Comparison of ENCODE assay signal across 22 cellular contexts in the genomic region with DNA sequence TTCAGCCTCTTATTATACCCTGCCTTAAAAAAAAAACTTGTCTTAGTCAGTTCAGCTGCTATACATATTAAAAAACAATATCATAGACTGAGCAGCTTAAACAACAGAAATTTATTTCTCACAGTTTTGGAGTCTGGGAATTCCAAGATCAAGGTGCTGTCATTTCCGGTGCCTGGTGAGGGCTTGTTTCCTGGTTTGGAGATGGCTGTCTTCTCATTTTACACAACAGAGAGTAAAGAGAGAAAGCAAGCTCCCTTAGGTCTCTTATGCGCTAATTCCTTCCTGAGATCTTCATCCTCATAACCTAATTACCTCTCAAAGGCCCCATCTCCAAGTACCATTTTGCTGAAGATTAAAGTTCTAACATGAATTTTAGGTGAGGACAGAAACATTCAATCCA.
A peak's percentile ranks its signal among the peaks of the same experiment; 100 is the strongest.
DNase-seq lines count a peak whose midpoint lies in the region; ATAC-seq, FAIRE-seq and TF ChIP-seq lines count a peak whose summit lies in the region.
"Had no signal": no experiment of that assay in that cellular context is flagged by ENCODE, and none has a peak within 500 bp of the region (broad histone marks: within the 10 kb centered on the region; RNA-seq: fewer than 3 reads in every experiment).

No MANE protein-coding gene starts in this region.

- DNase-seq in SK-N-SH (no peak), HT1080 (ENCODE audit: low read depth) (peak; percentile 16), endothelial cell of umbilical vein (ENCODE audit: low read depth, low spot score) (peak; percentile 54), AG08395 (ENCODE audit: low spot score) (no peak)
- DNase-seq: ACHN; Caco-2; CD4-positive, CD25-positive, alpha-beta regulatory T cell; CD8-positive, alpha-beta T cell; DMS153; DND-41 had no signal

- H3K9ac ChIP-seq in SK-N-SH, result no peak overlapping the region
- no peak overlapping the region for H3K9ac ChIP-seq in endothelial cell of umbilical vein (replicated peaks; ENCODE audit: extremely low read depth, insufficient read depth, low read length)
- H3K9ac ChIP-seq: BLaER1 had no signal

- TF ChIP-seq CTCF in SK-N-SH (IDR thresholded peaks at IDR 0.05), result no peak
- TF ChIP-seq CTCF in endothelial cell of umbilical vein (IDR thresholded peaks at IDR 0.05; ENCODE audit: extremely low read depth in 1 of 2, insufficient read depth in 1 of 2, low read depth in 1 of 2, low read length in 2 of 2), result no peak

- TF ChIP-seq RAD21 in SK-N-SH (IDR thresholded peaks at IDR 0.05; ENCODE audit: low read length), result no peak

- POLR2A ChIA-PET in SK-N-SH (lab: Yijun Ruan, JAX), result no interaction called here
- POLR2A ChIA-PET in endothelial cell of umbilical vein (lab: Charles Lee), result interaction anchor here (0.8 kb wide), 1 partner anchor 136 kb away, joined by 3 read pairs; no protein-coding TSS in a partner anchor

- H3K4me1 ChIP-seq in SK-N-SH (ENCODE audit: control insufficient read depth in 1 of 2, insufficient read depth in 2 of 2, low read depth in 1 of 2, low read length in 1 of 2) (peaks cover 7 to 37% of the 10 kb centered on the region in 2 experiments; a peak in 3 of 4 replicates), endothelial cell of umbilical vein (ENCODE audit: control insufficient read depth, extremely low read depth, insufficient read depth, low read length) (peaks cover 27% of the 10 kb centered on the region)
- H3K4me1 ChIP-seq: Caco-2 had no signal

- H3K36me3 ChIP-seq in SK-N-SH (replicated peaks in 1 of 2; ENCODE audit: control insufficient read depth in 1 of 2, insufficient read depth in 2 of 2, low read length in 1 of 2) (no peaks in the 10 kb centered on the region), endothelial cell of umbilical vein (ENCODE audit: control insufficient read depth in 2 of 2, extremely low read depth in 1 of 2, insufficient read depth in 2 of 2, low read length in 2 of 2) (no peaks in the 10 kb centered on the region)
- H3K36me3 ChIP-seq: BLaER1, HAP-1 had no signal

- H3K4me3 ChIP-seq in SK-N-SH (ENCODE audit: low read depth in 2 of 2, low read length in 1 of 2) (no peak overlapping the region), endothelial cell of umbilical vein (replicated peaks in 1 of 3; ENCODE audit: insufficient read depth in 1 of 3, low read depth in 1 of 3, low read length in 3 of 3) (no peak overlapping the region)
- H3K4me3 ChIP-seq: BLaER1, GM23338, HAP-1 had no signal

- no peaks in the 10 kb centered on the region for H3K27me3 ChIP-seq in SK-N-SH (ENCODE audit: insufficient read depth)
- H3K27me3 ChIP-seq in endothelial cell of umbilical vein (ENCODE audit: control insufficient read depth in 2 of 2, insufficient read depth in 2 of 2, low read length in 2 of 2), result no peaks in the 10 kb centered on the region
- H3K27me3 ChIP-seq: BLaER1 had no signal

- H3K79me2 ChIP-seq in SK-N-SH (ENCODE audit: insufficient read depth), result no peaks in the 10 kb centered on the region
- no peaks in the 10 kb centered on the region for H3K79me2 ChIP-seq in endothelial cell of umbilical vein (ENCODE audit: control insufficient read depth, insufficient read depth, low read length)

- H4K20me1 ChIP-seq in SK-N-SH (ENCODE audit: insufficient read depth), result no peaks in the 10 kb centered on the region
- H4K20me1 ChIP-seq in endothelial cell of umbilical vein (replicated peaks; ENCODE audit: control insufficient read depth, extremely low read depth, insufficient read depth, low read length), result no peaks in the 10 kb centered on the region
- H4K20me1 ChIP-seq: BLaER1 had no signal

- H3K9me3 ChIP-seq in SK-N-SH, result no peaks in the 10 kb centered on the region
- H3K9me3 ChIP-seq in endothelial cell of umbilical vein (replicated peaks; ENCODE audit: control insufficient read depth, insufficient read depth, low read length), result no peaks in the 10 kb centered on the region
- H3K9me3 ChIP-seq: BLaER1, Caco-2, HAP-1 had no signal

- no peak for ATAC-seq in SK-N-SH treated with all-trans-retinoic acid at 6 μM for 48 hours
- ATAC-seq in GM18502 (IDR thresholded peaks at IDR 0.05; ENCODE audit: poor library complexity, unreplicated experiment), result no peak
- ATAC-seq: CD8-positive, alpha-beta T cell; GM23338 had no signal

- no peak overlapping the region for H3K27ac ChIP-seq in SK-N-SH (ENCODE audit: low read depth in 2 of 2, low read length in 1 of 2)
- H3K27ac ChIP-seq in endothelial cell of umbilical vein (ENCODE audit: insufficient read depth, low read depth, low read length), result peak overlapping the region; percentile 45
- H3K27ac ChIP-seq: 22Rv1, BLaER1, C4-2B had no signal

- BruUV-seq in endothelial cell of umbilical vein (replicated peaks; lab: Mats Ljungman, UMichigan), result no TSS peak

- 85% methylated on average over 2 of the region's 2 CpGs for WGBS in SK-N-SH (ENCODE audit: low lambda C conversion rate)

- dilution Hi-C loops in endothelial cell of umbilical vein (cut with MboI; ENCODE audit: extremely low pct_ligation_motif_present, low sequenced_read_pairs), result no loop called here

- intact Hi-C loops in endothelial cell of umbilical vein (cut with micrococcal nuclease), result loop anchor here (5.0 to 10.0 kb wide), 3 partner anchors 378 to 1760 kb away; a partner anchor contains a TSS

- TF ChIP-seq POLR2A in endothelial cell of umbilical vein (IDR thresholded peaks at IDR 0.05; ENCODE audit: low read depth, low read length), result no peak

- H2AFZ ChIP-seq in SK-N-SH (ENCODE audit: low read depth) (peak overlapping the region; percentile 57; the same call in 1 of the 2 replicates), endothelial cell of umbilical vein (ENCODE audit: low read depth, low read length) (peak overlapping the region; percentile 60)
- H2AFZ ChIP-seq: GM23338 had no signal

- H3K9me1 ChIP-seq in endothelial cell of umbilical vein (replicated peaks; ENCODE audit: control insufficient read depth, extremely low read depth, insufficient read depth, low read length), result no peaks in the 10 kb centered on the region

- no peak overlapping the region for H3K4me2 ChIP-seq in SK-N-SH
- peak overlapping the region; percentile 32 for H3K4me2 ChIP-seq in endothelial cell of umbilical vein (ENCODE audit: insufficient read depth, low read length)
- H3K4me2 ChIP-seq: BLaER1, GM23338 had no signal

- no peak for TF ChIP-seq EP300 in SK-N-SH (IDR thresholded peaks at IDR 0.05; ENCODE audit: borderline replicate concordance in 1 of 2, low read depth in 1 of 2, low read length in 1 of 2)

- peak; percentile 59 for FAIRE-seq in endothelial cell of umbilical vein (lab: Jason Lieb, UNC)
- FAIRE-seq: A204.1, G401.6, GM12892, GM18507, H54 had no signal

- H3K9me2 ChIP-seq in SK-N-SH, result no peaks in the 10 kb centered on the region

- H3F3A ChIP-seq in SK-N-SH (replicated peaks; ENCODE audit: insufficient read depth), result peaks cover 11% of the 10 kb centered on the region

- CTCF ChIA-PET in SK-N-SH (lab: Yijun Ruan, JAX), result interaction anchor here (1.0 to 4.5 kb wide), 2 partner anchors 284 to 377 kb away, joined by 4 to 28 read pairs; no protein-coding TSS in a partner anchor
- CTCF ChIA-PET in endothelial cell of umbilical vein (lab: Charles Lee), result interaction anchor here (0.8 to 6.4 kb wide), 7 partner anchors 75 to 287 kb away, joined by 3 to 129 read pairs (median 3); no protein-coding TSS in a partner anchor

TF ChIP-seq in SK-N-SH, 30 proteins besides CTCF, POLR2A, EP300 and RAD21:
- TF ChIP-seq TEAD4 (IDR thresholded peaks at IDR 0.05; ENCODE audit: borderline replicate concordance, insufficient read depth) (no peak), RFX5 (IDR thresholded peaks at IDR 0.05; ENCODE audit: low read length) (no peak), NRF1 (IDR thresholded peaks at IDR 0.05; ENCODE audit: low read depth, low read length) (no peak), TCF12 (IDR thresholded peaks at IDR 0.05) (no peak), MXI1 (IDR thresholded peaks at IDR 0.05; ENCODE audit: low read depth, low read length) (no peak)

TF ChIP-seq in SK-N-SH treated with all-trans-retinoic acid at 6 μM for 48 hours, 23 proteins besides CTCF, POLR2A, EP300 and RAD21 (continues in another document):
- no peak for TF ChIP-seq ZNF8 (CRISPR knock-in tag; IDR thresholded peaks at IDR 0.05)

TF ChIP-seq in endothelial cell of umbilical vein, 7 proteins besides CTCF, POLR2A, EP300 and RAD21:
- TF ChIP-seq FOS (IDR thresholded peaks at IDR 0.05; ENCODE audit: borderline replicate concordance, insufficient read depth, low read length) (no peak), POLR2AphosphoS5 (IDR thresholded peaks at IDR 0.05; ENCODE audit: insufficient read depth, low read depth, low read length) (no peak), JUN (IDR thresholded peaks at IDR 0.05; ENCODE audit: borderline replicate concordance, insufficient read depth, insufficient read length, low read depth) (no peak), GATA2 (IDR thresholded peaks at IDR 0.05; ENCODE audit: insufficient read depth, insufficient read length, low read depth, low read length) (no peak)
- TF ChIP-seq, protein P1, sequence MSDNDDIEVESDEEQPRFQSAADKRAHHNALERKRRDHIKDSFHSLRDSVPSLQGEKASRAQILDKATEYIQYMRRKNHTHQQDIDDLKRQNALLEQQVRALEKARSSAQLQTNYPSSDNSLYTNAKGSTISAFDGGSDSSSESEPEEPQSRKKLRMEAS (IDR thresholded peaks at IDR 0.05; ENCODE audit: insufficient read depth, insufficient read length), result no peak

Comparison
In these comparisons a context has a peak if more than half of its experiments do, and no peak if none do; other contexts are left out.
1. DNase-seq: peak in HT1080 (single experiment) and endothelial cell of umbilical vein (single experiment); none in SK-N-SH (single experiment) and AG08395 (single experiment).